Comparison of ENCODE assay signal across 1 cellular context in the genomic region with DNA sequence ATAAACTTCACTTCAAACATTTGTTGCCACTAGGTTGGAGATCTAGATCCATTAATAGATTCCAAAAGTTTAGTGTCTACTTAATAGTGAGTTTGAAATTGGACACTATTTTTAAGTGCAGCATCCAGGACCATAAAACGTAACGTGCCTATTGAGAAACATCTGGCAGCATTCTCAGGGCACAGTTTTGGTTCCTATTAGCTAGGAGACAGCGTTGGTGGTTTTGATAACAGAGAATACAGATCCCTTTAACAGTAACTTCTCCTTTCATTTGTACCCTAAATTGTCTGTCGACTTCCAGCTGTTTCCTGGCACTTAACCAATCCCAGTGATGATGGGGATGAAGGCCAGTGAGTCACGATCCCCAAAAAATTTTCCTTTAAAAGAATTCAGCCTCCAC.
TF ChIP-seq lines count a peak whose summit lies in the region.

No MANE protein-coding gene starts in this region.

TF ChIP-seq in HepG2, 621 proteins besides CTCF, POLR2A, EP300 and RAD21 (continued from another document):
- TF ChIP-seq, protein P1, sequence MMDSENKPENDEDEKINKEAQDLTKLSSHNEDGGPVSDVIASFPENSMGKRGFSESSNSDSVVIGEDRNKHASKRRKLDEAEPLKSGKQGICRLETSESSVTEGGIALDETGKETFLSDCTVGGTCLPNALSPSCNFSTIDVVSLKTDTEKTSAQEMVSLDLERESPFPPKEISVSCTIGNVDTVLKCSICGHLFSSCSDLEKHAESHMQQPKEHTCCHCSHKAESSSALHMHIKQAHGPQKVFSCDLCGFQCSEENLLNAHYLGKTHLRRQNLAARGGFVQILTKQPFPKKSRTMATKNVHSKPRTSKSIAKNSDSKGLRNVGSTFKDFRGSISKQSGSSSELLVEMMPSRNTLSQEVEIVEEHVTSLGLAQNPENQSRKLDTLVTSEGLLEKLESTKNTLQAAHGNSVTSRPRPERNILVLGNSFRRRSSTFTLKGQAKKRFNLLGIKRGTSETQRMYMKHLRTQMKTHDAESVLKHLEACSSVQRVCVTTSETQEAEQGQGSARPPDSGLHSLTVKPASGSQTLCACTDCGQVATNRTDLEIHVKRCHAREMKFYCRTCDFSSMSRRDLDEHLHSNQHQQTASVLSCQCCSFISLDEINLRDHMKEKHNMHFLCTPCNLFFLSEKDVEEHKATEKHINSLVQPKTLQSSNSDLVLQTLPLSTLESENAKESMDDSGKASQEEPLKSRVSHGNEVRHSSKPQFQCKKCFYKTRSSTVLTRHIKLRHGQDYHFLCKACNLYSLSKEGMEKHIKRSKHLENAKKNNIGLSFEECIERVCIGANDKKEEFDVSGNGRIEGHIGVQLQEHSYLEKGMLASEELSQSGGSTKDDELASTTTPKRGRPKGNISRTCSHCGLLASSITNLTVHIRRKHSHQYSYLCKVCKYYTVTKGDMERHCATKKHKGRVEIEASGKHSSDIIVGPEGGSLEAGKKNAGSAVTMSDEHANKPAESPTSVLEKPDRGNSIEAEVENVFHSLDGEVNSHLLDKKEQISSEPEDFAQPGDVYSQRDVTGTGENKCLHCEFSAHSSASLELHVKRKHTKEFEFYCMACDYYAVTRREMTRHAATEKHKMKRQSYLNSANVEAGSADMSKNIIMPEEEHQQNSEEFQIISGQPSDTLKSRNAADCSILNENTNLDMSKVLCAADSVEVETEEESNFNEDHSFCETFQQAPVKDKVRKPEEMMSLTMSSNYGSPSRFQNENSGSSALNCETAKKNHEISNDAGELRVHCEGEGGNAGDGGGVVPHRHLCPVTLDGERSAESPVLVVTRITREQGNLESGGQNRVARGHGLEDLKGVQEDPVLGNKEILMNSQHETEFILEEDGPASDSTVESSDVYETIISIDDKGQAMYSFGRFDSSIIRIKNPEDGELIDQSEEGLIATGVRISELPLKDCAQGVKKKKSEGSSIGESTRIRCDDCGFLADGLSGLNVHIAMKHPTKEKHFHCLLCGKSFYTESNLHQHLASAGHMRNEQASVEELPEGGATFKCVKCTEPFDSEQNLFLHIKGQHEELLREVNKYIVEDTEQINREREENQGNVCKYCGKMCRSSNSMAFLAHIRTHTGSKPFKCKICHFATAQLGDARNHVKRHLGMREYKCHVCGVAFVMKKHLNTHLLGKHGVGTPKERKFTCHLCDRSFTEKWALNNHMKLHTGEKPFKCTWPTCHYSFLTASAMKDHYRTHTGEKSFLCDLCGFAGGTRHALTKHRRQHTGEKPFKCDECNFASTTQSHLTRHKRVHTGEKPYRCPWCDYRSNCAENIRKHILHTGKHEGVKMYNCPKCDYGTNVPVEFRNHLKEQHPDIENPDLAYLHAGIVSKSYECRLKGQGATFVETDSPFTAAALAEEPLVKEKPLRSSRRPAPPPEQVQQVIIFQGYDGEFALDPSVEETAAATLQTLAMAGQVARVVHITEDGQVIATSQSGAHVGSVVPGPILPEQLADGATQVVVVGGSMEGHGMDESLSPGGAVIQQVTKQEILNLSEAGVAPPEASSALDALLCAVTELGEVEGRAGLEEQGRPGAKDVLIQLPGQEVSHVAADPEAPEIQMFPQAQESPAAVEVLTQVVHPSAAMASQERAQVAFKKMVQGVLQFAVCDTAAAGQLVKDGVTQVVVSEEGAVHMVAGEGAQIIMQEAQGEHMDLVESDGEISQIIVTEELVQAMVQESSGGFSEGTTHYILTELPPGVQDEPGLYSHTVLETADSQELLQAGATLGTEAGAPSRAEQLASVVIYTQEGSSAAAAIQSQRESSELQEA (CRISPR knock-in tag; IDR thresholded peaks at IDR 0.05; ENCODE audit: not compliant biosample characterization) = no peak
- TF ChIP-seq ZC3H13 (CRISPR knock-in tag; IDR thresholded peaks at IDR 0.05) (no peak), ZNF143 (CRISPR knock-in tag; IDR thresholded peaks at IDR 0.05) (no peak), HNF4G (IDR thresholded peaks at IDR 0.05; ENCODE audit: borderline replicate concordance, low read depth, low read length) (no peak), HNF4G (CRISPR knock-in tag; IDR thresholded peaks at IDR 0.05; ENCODE audit: borderline replicate concordance, low read depth) (no peak), POLR2G (IDR thresholded peaks at IDR 0.05; ENCODE audit: low read depth, low read length) (no peak)
- TF ChIP-seq, protein P2, sequence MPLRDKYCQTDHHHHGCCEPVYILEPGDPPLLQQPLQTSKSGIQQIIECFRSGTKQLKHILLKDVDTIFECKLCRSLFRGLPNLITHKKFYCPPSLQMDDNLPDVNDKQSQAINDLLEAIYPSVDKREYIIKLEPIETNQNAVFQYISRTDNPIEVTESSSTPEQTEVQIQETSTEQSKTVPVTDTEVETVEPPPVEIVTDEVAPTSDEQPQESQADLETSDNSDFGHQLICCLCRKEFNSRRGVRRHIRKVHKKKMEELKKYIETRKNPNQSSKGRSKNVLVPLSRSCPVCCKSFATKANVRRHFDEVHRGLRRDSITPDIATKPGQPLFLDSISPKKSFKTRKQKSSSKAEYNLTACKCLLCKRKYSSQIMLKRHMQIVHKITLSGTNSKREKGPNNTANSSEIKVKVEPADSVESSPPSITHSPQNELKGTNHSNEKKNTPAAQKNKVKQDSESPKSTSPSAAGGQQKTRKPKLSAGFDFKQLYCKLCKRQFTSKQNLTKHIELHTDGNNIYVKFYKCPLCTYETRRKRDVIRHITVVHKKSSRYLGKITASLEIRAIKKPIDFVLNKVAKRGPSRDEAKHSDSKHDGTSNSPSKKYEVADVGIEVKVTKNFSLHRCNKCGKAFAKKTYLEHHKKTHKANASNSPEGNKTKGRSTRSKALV (CRISPR knock-in tag; IDR thresholded peaks at IDR 0.05) = no peak
